28 cellular contexts compared by ENCODE assay signal in genomic region chr1:50646526-50646925, GRCh38.
"Had no signal": no experiment of that assay in that cellular context is flagged by ENCODE, and none has a peak within 500 bp of the region (broad histone marks: within the 10 kb centered on the region; RNA-seq: fewer than 3 reads in every experiment).

No MANE protein-coding gene starts in this region.

- H3K4me1 ChIP-seq: colonic mucosa, foreskin keratinocyte, gastrocnemius medialis, heart left ventricle, heart right ventricle had no signal

- ATAC-seq: effector memory CD8-positive, alpha-beta T cell; esophagus mucosa; foreskin keratinocyte; gastrocnemius medialis; gastroesophageal sphincter; heart left ventricle; heart right ventricle had no signal

- H3K9me3 ChIP-seq: colonic mucosa, esophagus muscularis mucosa, esophagus squamous epithelium, gastrocnemius medialis, gastroesophageal sphincter, heart left ventricle, heart right ventricle had no signal

- H3K36me3 ChIP-seq: colonic mucosa, gastroesophageal sphincter had no signal

- H3K4me3 ChIP-seq: colonic mucosa, coronary artery, dorsolateral prefrontal cortex, esophagus muscularis mucosa, esophagus squamous epithelium, gastrocnemius medialis, gastroesophageal sphincter, heart left ventricle, heart right ventricle had no signal

- H3K27ac ChIP-seq: colonic mucosa, coronary artery, epithelial cell of prostate, esophagus muscularis mucosa, esophagus squamous epithelium, foreskin keratinocyte, gastrocnemius medialis, gastroesophageal sphincter, heart left ventricle, heart right ventricle had no signal

- H3K27me3 ChIP-seq: colonic mucosa, dorsolateral prefrontal cortex, esophagus muscularis mucosa, esophagus squamous epithelium, foreskin keratinocyte, gastrocnemius medialis, gastroesophageal sphincter, heart left ventricle, heart right ventricle had no signal

- FAIRE-seq: colon, endometrium, endothelial cell of umbilical vein, frontal cortex had no signal

- DNase-seq: colonic mucosa; cortex of kidney; dermis blood vessel endothelial cell; dorsolateral prefrontal cortex; effector CD4-positive, alpha-beta T cell; effector CD8-positive, alpha-beta T cell; effector memory CD4-positive, alpha-beta T cell; effector memory CD8-positive, alpha-beta T cell; endodermal cell; erythroblast; esophagus squamous epithelium; foreskin fibroblast; foreskin keratinocyte; foreskin melanocyte; gastrocnemius medialis; glutamatergic neuron; head of caudate nucleus; heart left ventricle; heart right ventricle had no signal
